1 cellular context compared by ENCODE assay signal in the genomic region with DNA sequence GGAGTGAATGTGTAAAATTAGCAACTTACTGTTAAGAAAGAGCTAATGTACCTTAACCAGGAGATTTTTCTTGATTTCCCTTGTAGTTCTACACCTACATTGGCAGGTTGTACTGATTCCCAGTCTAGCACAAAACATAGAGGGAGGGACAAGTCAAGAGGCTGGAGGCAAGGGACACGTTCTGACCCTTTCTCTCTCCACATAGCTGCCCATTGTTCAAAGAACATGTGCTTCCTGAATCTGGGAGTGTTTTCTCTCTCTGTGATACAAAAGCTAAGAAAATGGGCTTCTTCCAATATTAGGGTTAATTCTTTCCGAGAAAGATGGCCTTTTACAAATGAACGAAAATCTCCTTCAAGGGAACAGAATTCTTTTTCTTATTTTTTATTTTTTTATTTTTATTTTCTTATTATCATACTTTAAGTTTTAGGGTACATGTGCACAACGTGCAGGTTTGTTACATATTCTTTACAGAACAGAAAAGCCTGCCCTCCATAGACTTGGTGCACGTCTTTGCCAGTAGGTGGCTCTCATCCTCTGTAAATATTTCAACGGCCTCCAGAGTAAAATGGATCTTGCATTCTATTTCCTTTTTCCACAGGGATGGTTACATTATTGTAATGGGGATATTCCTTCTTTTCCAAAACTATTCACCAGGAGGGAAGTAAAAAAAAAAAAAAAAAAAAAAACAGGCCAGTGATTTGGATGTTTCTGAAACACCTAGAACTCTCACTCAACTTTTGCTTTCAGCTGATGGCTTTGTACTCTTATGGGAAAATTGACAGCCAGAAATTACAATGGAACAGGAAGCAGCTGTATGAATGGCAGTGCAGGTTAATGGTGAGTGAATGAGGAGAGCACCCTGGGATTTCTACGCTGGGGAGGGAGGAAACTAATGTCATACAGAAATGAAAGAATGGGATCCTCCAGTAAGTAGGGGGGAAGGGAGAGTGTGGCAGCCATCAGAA.
TF ChIP-seq lines count a peak whose summit lies in the region.

No MANE protein-coding gene starts in this region.

TF ChIP-seq in HepG2, 621 proteins besides CTCF, POLR2A, EP300 and RAD21:
- TF ChIP-seq ELF3 (CRISPR knock-in tag; IDR thresholded peaks at IDR 0.05) = 0 out of 2 replicates have a peak, but pooled peaks have one; percentile 20
- peak; percentile 53 for TF ChIP-seq STAG1 (CRISPR knock-in tag; IDR thresholded peaks at IDR 0.05)
- peak; percentile 28; the same call in 1 of the 2 replicates for TF ChIP-seq SMC3 (IDR thresholded peaks at IDR 0.05; ENCODE audit: low read length)
- TF ChIP-seq JUN (CRISPR knock-in tag; IDR thresholded peaks at IDR 0.05) = no peak
